Comparison of ENCODE assay signal across 1 cellular context in the genomic region with DNA sequence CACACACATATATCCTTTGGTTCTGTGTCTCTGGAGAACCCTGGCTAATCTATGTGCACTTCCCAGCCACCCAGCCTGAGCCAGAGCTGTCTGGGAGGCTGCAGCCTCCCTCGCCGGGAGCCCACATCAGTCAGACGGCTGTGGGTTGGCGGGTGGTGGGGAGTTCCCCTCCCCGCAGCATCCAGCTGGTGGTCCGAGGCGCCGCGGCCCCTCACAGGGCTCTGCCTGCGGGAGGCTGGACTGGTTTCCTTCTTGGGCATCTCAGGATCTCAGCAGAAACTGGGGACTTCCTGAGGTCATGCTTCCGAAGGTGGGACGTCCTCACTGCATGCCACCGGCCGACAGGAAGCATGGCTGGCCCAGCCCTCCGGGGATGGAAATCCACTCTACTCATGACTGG.
TF ChIP-seq lines count a peak whose summit lies in the region.

No MANE protein-coding gene starts in this region.

TF ChIP-seq in H1, 55 proteins besides CTCF, POLR2A, EP300 and RAD21:
- TF ChIP-seq ZNF274 (IDR thresholded peaks at IDR 0.05; ENCODE audit: borderline replicate concordance, extremely low read depth, low read length) (no peak), SUZ12 (IDR thresholded peaks at IDR 0.05; ENCODE audit: low read length) (no peak), EGR1 (IDR thresholded peaks at IDR 0.05; ENCODE audit: borderline replicate concordance, low read depth, low read length) (no peak), CHD2 (IDR thresholded peaks at IDR 0.05; ENCODE audit: low read length) (no peak), ASH2L (IDR thresholded peaks at IDR 0.05; ENCODE audit: low read length) (no peak)
